ENCODE assay signal across 1 cellular context in genomic region chr16:20899503-20900298, GRCh38.
A peak's percentile ranks its signal among the peaks of the same experiment; 100 is the strongest.
TF ChIP-seq lines count a peak whose summit lies in the region.

No MANE protein-coding gene starts in this region.

TF ChIP-seq in HepG2, 621 proteins besides CTCF, POLR2A, EP300 and RAD21 (continued from another document and continues in another):
- TF ChIP-seq ZNF652 (CRISPR knock-in tag; IDR thresholded peaks at IDR 0.05; ENCODE audit: borderline replicate concordance, low read depth) (peak; percentile 15; the same call in 1 of the 2 replicates), SATB2 (CRISPR knock-in tag; IDR thresholded peaks at IDR 0.05) (no peak), THAP7 (CRISPR knock-in tag; IDR thresholded peaks at IDR 0.05) (peak; percentile 78; the same call in 1 of the 2 replicates), POLR2AphosphoS5 (IDR thresholded peaks at IDR 0.05; ENCODE audit: low read depth, low read length) (peak; percentile 60; the same call in 1 of the 2 replicates), JUND (CRISPR knock-in tag; IDR thresholded peaks at IDR 0.05) (no peak; the same call in 1 of the 2 replicates), ZNF337 (CRISPR knock-in tag; IDR thresholded peaks at IDR 0.05; ENCODE audit: borderline replicate concordance, low read depth) (no peak), ZBTB25 (CRISPR knock-in tag; IDR thresholded peaks at IDR 0.05) (0 out of 2 replicates have a peak, but pooled peaks have one; percentile 43), DNMT3B (CRISPR knock-in tag; conservative IDR thresholded peaks at IDR 0.05) (no peak), E2F2 (CRISPR knock-in tag; IDR thresholded peaks at IDR 0.05; ENCODE audit: borderline replicate concordance) (no peak; the same call in 1 of the 2 replicates), ZNF550 (CRISPR knock-in tag; IDR thresholded peaks at IDR 0.05; ENCODE audit: borderline replicate concordance) (no peak), HCFC1 (IDR thresholded peaks at IDR 0.05; ENCODE audit: low read depth, low read length) (no peak), TFE3 (CRISPR knock-in tag; IDR thresholded peaks at IDR 0.05) (no peak), CC2D1A (CRISPR knock-in tag; IDR thresholded peaks at IDR 0.05) (no peak), HIC2 (CRISPR knock-in tag; IDR thresholded peaks at IDR 0.05; ENCODE audit: low read depth) (peak; percentile 40; the same call in 1 of the 2 replicates), SNAPC2 (CRISPR knock-in tag; IDR thresholded peaks at IDR 0.05) (peak; percentile 82), ZNF280D (CRISPR knock-in tag; IDR thresholded peaks at IDR 0.05) (peak; percentile 6; the same call in 1 of the 2 replicates), ZHX1 (CRISPR knock-in tag; IDR thresholded peaks at IDR 0.05; ENCODE audit: low read depth) (no peak; the same call in 1 of the 2 replicates), ZEB1 (IDR thresholded peaks at IDR 0.05; ENCODE audit: insufficient replicate concordance, low read depth) (peak; percentile 79), FLYWCH1 (CRISPR knock-in tag; IDR thresholded peaks at IDR 0.05) (no peak), HDAC1 (CRISPR knock-in tag; IDR thresholded peaks at IDR 0.05) (peak; percentile 27), BCL6 (CRISPR knock-in tag; IDR thresholded peaks at IDR 0.05) (peak; percentile 37), SMARCC2 (IDR thresholded peaks at IDR 0.05) (no peak), KMT2B (CRISPR knock-in tag; IDR thresholded peaks at IDR 0.05) (peak; percentile 33; the same call in 1 of the 2 replicates), MNT (IDR thresholded peaks at IDR 0.05) (no peak), HNRNPK (IDR thresholded peaks at IDR 0.05; ENCODE audit: low read depth, low read length, poor library complexity, severe bottlenecking) (peak; percentile 85), PHF8 (CRISPR knock-in tag; IDR thresholded peaks at IDR 0.05) (peak; percentile 44; the same call in 1 of the 2 replicates)
- TF ChIP-seq, protein P1, sequence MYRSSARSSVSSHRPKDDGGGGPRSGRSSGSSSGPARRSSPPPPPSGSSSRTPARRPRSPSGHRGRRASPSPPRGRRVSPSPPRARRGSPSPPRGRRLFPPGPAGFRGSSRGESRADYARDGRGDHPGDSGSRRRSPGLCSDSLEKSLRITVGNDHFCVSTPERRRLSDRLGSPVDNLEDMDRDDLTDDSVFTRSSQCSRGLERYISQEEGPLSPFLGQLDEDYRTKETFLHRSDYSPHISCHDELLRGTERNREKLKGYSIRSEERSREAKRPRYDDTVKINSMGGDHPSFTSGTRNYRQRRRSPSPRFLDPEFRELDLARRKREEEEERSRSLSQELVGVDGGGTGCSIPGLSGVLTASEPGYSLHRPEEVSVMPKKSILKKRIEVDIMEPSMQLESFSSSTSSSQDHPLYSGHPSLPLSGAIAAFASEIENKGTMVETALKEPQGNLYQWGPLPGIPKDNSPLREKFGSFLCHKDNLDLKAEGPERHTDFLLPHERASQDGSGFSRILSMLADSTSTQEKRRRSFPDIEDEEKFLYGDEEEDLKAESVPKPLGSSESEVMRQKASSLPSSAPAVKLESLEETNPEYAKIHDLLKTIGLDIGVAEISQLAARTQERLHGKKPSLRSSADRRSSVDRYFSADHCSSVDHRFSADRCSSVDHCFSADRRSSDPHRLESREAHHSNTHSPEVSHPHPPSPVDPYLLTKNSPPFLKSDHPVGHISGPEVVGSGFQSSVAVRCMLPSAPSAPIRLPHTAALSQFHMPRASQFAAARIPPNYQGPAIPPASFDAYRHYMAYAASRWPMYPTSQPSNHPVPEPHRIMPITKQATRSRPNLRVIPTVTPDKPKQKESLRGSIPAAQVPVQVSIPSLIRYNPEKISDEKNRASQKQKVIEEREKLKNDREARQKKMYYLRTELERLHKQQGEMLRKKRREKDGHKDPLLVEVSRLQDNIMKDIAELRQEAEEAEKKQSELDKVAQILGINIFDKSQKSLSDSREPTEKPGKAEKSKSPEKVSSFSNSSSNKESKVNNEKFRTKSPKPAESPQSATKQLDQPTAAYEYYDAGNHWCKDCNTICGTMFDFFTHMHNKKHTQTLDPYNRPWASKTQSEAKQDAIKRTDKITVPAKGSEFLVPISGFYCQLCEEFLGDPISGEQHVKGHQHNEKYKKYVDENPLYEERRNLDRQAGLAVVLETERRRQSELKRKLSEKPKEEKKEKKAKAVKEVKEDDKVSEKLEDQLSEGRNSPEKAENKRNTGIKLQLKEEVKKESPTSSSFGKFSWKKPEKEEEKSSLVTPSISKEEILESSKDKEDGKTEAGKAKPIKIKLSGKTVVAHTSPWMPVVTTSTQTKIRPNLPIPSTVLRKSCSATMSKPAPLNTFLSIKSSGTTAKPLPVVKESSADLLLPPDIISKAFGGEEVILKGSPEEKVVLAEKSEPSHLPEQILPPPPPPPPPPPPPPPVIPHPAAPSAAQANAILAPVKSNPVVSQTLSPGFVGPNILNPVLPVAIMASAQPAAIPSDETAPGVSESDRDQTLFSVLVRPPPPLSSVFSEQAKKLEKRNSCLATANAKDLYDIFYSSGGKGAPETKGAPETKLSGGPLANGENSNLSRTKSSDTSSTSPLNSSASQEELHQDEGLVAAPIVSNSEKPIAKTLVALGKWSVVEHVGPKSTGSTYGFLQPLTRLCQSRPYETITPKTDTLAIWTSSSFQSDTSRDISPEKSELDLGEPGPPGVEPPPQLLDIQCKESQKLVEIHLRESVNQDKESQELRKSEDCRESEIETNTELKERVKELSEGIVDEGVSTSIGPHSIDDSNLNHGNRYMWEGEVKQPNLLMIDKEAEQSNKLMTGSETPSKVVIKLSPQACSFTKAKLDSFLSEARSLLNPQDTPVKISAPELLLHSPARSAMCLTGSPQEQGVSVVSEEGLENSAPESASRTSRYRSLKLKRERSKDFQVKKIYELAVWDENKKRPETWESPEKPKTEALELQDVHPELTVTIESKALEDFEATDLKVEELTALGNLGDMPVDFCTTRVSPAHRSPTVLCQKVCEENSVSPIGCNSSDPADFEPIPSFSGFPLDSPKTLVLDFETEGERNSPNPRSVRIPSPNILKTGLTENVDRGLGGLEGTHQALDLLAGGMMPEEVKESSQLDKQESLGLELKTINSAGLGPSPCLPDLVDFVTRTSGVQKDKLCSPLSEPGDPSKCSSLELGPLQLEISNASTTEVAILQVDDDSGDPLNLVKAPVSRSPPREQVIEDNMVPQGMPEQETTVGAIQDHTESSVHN (CRISPR knock-in tag; IDR thresholded peaks at IDR 0.05) = peak; percentile 83
- TF ChIP-seq, protein P2, sequence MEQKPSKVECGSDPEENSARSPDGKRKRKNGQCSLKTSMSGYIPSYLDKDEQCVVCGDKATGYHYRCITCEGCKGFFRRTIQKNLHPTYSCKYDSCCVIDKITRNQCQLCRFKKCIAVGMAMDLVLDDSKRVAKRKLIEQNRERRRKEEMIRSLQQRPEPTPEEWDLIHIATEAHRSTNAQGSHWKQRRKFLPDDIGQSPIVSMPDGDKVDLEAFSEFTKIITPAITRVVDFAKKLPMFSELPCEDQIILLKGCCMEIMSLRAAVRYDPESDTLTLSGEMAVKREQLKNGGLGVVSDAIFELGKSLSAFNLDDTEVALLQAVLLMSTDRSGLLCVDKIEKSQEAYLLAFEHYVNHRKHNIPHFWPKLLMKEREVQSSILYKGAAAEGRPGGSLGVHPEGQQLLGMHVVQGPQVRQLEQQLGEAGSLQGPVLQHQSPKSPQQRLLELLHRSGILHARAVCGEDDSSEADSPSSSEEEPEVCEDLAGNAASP (CRISPR knock-in tag; IDR thresholded peaks at IDR 0.05; ENCODE audit: borderline replicate concordance) = 0 out of 2 replicates have a peak, but pooled peaks have one; percentile 18
